In the genomic region with DNA sequence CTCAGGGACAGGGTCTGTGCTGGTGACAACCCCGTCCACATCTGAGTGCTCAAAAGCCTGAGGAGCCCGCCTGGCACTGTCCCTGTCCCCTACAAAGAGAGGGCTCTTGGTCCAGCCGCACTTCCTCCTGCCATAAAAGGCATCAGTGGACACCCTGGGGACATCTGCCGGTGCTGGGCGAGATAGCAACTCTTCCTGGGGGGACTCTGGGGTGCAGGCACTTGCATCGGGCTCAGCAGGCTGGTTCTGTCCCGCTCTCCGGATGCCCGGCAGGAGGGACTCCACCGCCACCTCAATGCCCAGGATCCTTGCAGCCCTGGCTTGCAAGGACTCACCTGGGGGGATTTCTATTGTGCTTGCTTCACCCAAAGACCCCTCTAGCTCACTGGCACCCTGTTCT, we compare ENCODE assay signal across 9 cellular contexts. TPM values are rescaled to one million over a fixed set of nuclear protein-coding genes. Genes with fewer than 3 reads are reported as not detected.
DNase-seq lines count a peak whose midpoint lies in the region; ATAC-seq, FAIRE-seq and TF ChIP-seq lines count a peak whose summit lies in the region.
"Had no signal": no experiment of that assay in that cellular context is flagged by ENCODE, and none has a peak within 500 bp of the region (broad histone marks: within the 10 kb centered on the region; RNA-seq: fewer than 3 reads in every experiment).

No MANE protein-coding gene starts in this region.

- peak overlapping the region; percentile 38; the same call in 1 of the 2 replicates for H3K9ac ChIP-seq in SU-DHL-6 (ENCODE audit: low read length)
- no peak overlapping the region for H3K9ac ChIP-seq in kidney (ENCODE audit: low read length in 2 of 2)

- FAIRE-seq in kidney (lab: Jason Lieb, UNC): no peak

- H3K27me3 ChIP-seq in heart left ventricle (peaks cover 0 to 20% (median 0%) of the 10 kb centered on the region in 9 donors), SU-DHL-6 (ENCODE audit: low read length) (no peaks in the 10 kb centered on the region), right cardiac atrium (ENCODE audit: control insufficient read depth, insufficient read depth) (no peaks in the 10 kb centered on the region), thymus (ENCODE audit: control insufficient read depth, insufficient read depth) (no peaks in the 10 kb centered on the region)

- peak overlapping the region; percentile 83 for H2AFZ ChIP-seq in SU-DHL-6 (ENCODE audit: low read depth, low read length, severe bottlenecking)

- H3K27ac ChIP-seq in heart left ventricle: peak overlapping the region; percentile 56 to 88 (median 77)
- no peak overlapping the region for H3K27ac ChIP-seq in SU-DHL-6 (ENCODE audit: low read depth, low read length)
- H3K27ac ChIP-seq in right cardiac atrium (ENCODE audit: low read length): peak overlapping the region; percentile 31
- H3K27ac ChIP-seq in thymus (ENCODE audit: low read depth): peak overlapping the region; percentile 47
- no peak overlapping the region for H3K27ac ChIP-seq in kidney (ENCODE audit: low read depth in 2 of 2, low read length in 2 of 2)

- H3F3A ChIP-seq in SU-DHL-6 (ENCODE audit: insufficient read depth): no peaks in the 10 kb centered on the region

- no peaks in the 10 kb centered on the region for H4K20me1 ChIP-seq in SU-DHL-6 (ENCODE audit: low read depth, low read length)

- peak overlapping the region; percentile 63 for H3K4me2 ChIP-seq in SU-DHL-6 (ENCODE audit: low read depth, low read length, poor library complexity, severe bottlenecking)

- DNase-seq in heart left ventricle (no peak), Right ventricle myocardium inferior (ENCODE audit: missing footprints) (no peak), right cardiac atrium (peak in 1 of 3 donors; percentile 53), kidney (no peak)
- DNase-seq: NCI-H1694 had no signal

- H3K9me2 ChIP-seq in SU-DHL-6 (replicated peaks; ENCODE audit: insufficient read depth, low read length): no peaks in the 10 kb centered on the region

- WGBS in heart left ventricle, 4 donors: 76 to 86% (median 82%) methylated on average over 2 to 10 of the region's 10 CpGs
- WGBS in right cardiac atrium: 83% methylated on average over 10 of the region's 10 CpGs
- 96% methylated on average over 10 of the region's 10 CpGs for WGBS in thymus

- no peak for TF ChIP-seq CTCF in heart left ventricle (IDR thresholded peaks at IDR 0.05)
- no peak for TF ChIP-seq CTCF in SU-DHL-6 (IDR thresholded peaks at IDR 0.05; ENCODE audit: insufficient read depth, low read length, poor library complexity, severe bottlenecking)
- no peak for TF ChIP-seq CTCF in kidney (IDR thresholded peaks at IDR 0.05; ENCODE audit: borderline replicate concordance, extremely low read depth, insufficient read depth)

- intact Hi-C loops in heart left ventricle (cut with DNase I): loop anchor here in 2 of 10 donors (5.0 to 10.0 kb wide), 2 partner anchors 158 to 161 kb away; no protein-coding TSS in a partner anchor
- intact Hi-C loops in Right ventricle myocardium inferior (cut with DNase I): loop anchor here (10.0 kb wide), 1 partner anchor 158 kb away; no protein-coding TSS in a partner anchor
- intact Hi-C loops in right cardiac atrium (cut with DNase I): loop anchor here in 1 of 4 donors (5.0 kb wide), 1 partner anchor 161 kb away; no protein-coding TSS in a partner anchor
- intact Hi-C loops in kidney (cut with DNase I): no loop called here

- ATAC-seq in heart left ventricle (no peak), Right ventricle myocardium inferior (no peak), right cardiac atrium (no peak), HG02571 (IDR thresholded peaks at IDR 0.05; ENCODE audit: unreplicated experiment) (no peak), HG02852 (IDR thresholded peaks at IDR 0.05; ENCODE audit: unreplicated experiment) (no peak)

- H3K79me2 ChIP-seq in SU-DHL-6 (ENCODE audit: insufficient read depth, low read length): no peaks in the 10 kb centered on the region

- H3K9me3 ChIP-seq in heart left ventricle: no peaks in the 10 kb centered on the region
- no peaks in the 10 kb centered on the region for H3K9me3 ChIP-seq in SU-DHL-6 (ENCODE audit: insufficient read depth, low read length)
- no peaks in the 10 kb centered on the region for H3K9me3 ChIP-seq in right cardiac atrium (ENCODE audit: control insufficient read depth, low read length)
- H3K9me3 ChIP-seq in thymus (ENCODE audit: control insufficient read depth): no peaks in the 10 kb centered on the region
- no peaks in the 10 kb centered on the region for H3K9me3 ChIP-seq in kidney (ENCODE audit: control insufficient read depth in 1 of 2, low read length in 2 of 2)

- H3K4me3 ChIP-seq in heart left ventricle (peak overlapping the region in 1 of 12 donors; percentile 35), SU-DHL-6 (ENCODE audit: insufficient read depth, low read length, poor library complexity, severe bottlenecking) (peak overlapping the region; percentile 41), right cardiac atrium (ENCODE audit: low read length) (no peak overlapping the region), thymus (ENCODE audit: low read length) (no peak overlapping the region), kidney (ENCODE audit: low read length in 2 of 2) (peak overlapping the region in 1 of 2 donors; percentile 51)

- H3K36me3 ChIP-seq in heart left ventricle (peaks cover 0 to 59% (median 8%) of the 10 kb centered on the region in 9 donors), SU-DHL-6 (ENCODE audit: low read length) (no peaks in the 10 kb centered on the region), thymus (ENCODE audit: control insufficient read depth, insufficient read depth) (no peaks in the 10 kb centered on the region), kidney (ENCODE audit: control insufficient read depth in 1 of 2, insufficient read depth in 2 of 2, low read length in 2 of 2) (no peaks in the 10 kb centered on the region)

- H3K4me1 ChIP-seq in heart left ventricle: peaks cover 5 to 49% (median 41%) of the 10 kb centered on the region in 12 donors
- peaks cover 11% of the 10 kb centered on the region for H3K4me1 ChIP-seq in right cardiac atrium (ENCODE audit: control insufficient read depth, insufficient read depth, low read length)
- peaks cover 13% of the 10 kb centered on the region for H3K4me1 ChIP-seq in thymus (ENCODE audit: control insufficient read depth, insufficient read depth, low read length)
- H3K4me1 ChIP-seq in kidney (ENCODE audit: control insufficient read depth in 1 of 2, insufficient read depth in 1 of 2, low read depth in 1 of 2, low read length in 2 of 2): peaks cover 10 to 11% of the 10 kb centered on the region in 2 donors

- no peak for TF ChIP-seq POLR2A in heart left ventricle (IDR thresholded peaks at IDR 0.05)

RNA-seq across cellular contexts. Expression of a gene that starts 32.8 kb away (rescaled TPM):
- 10 to 100 TPM; 10.4 to 51.7 (median 22.7) TPM for total RNA-seq in heart left ventricle
- 10 to 100 TPM; 10.4 to 10.5 TPM for polyA plus RNA-seq in heart left ventricle
- 25.6 TPM for total RNA-seq in Right ventricle myocardium inferior
- 10 to 100 TPM; 29.2 to 76.7 (median 39.8) TPM for total RNA-seq in right cardiac atrium
- 17.6 TPM for polyA plus RNA-seq in right cardiac atrium
- polyA plus RNA-seq in thymus: 5.9 TPM
- total RNA-seq in kidney: 27.1 TPM
- 15.7 TPM for polyA plus RNA-seq in kidney (ENCODE audit: insufficient read depth, low read depth, low replicate concordance)

Comparison
In these comparisons a context has a peak if more than half of its experiments do, and no peak if none do; other contexts are left out.
1. H3K27ac ChIP-seq: peak in heart left ventricle (12 of 12), right cardiac atrium (single experiment) and thymus (single experiment); none in SU-DHL-6 (single experiment) and kidney (0 of 2).